Comparison of ENCODE assay signal across 21 cellular contexts in genomic region chr5:65105301-65105700, GRCh38.
DNase-seq lines count a peak whose midpoint lies in the region; ATAC-seq, FAIRE-seq and TF ChIP-seq lines count a peak whose summit lies in the region.
"Had no signal": no experiment of that assay in that cellular context is flagged by ENCODE, and none has a peak within 500 bp of the region (broad histone marks: within the 10 kb centered on the region; RNA-seq: fewer than 3 reads in every experiment).

No MANE protein-coding gene starts in this region.

- in situ Hi-C loops in GM12878 (cut with MboI) = no loop called here

- peak; percentile 37 for ATAC-seq in GM18519 (IDR thresholded peaks at IDR 0.05; ENCODE audit: low FRiP score, unreplicated experiment)
- peak; percentile 33 for ATAC-seq in HG02885 (IDR thresholded peaks at IDR 0.05; ENCODE audit: poor library complexity, unreplicated experiment)
- no peak for ATAC-seq in GM12878
- ATAC-seq in aorta (ENCODE audit: low FRiP score) = no peak
- ATAC-seq: K562; stimulated activated memory B cell treated with anti-CD40 and anti-IgM and Interleukin-4, amounts not matched to agents 10 μg/mL and 1 μg/mL and 100 μg/mL, for 72 hours had no signal

- RAD21 ChIA-PET in GM12878 (lab: Charles Lee; ENCODE audit: unreplicated experiment) = interaction anchor here (1.6 to 6.7 kb wide), 5 partner anchors 9 to 376 kb away, joined by 3 to 102 read pairs (median 22); partner anchors contain the start of gene ADAMTS6

- no peaks in the 10 kb centered on the region for H3K9me3 Mint-ChIP-seq in CD4-positive, alpha-beta memory T cell
- H3K9me3 Mint-ChIP-seq: stimulated activated memory B cell treated with anti-CD40 and anti-IgM and Interleukin-4, amounts not matched to agents 10 μg/mL and 1 μg/mL and 100 μg/mL, for 72 hours had no signal

- TF ChIP-seq CTCF in GM12878 (IDR thresholded peaks at IDR 0.05 in 2 of 3, conservative IDR thresholded peaks at IDR 0.05 in 1 of 3; ENCODE audit: control insufficient read depth in 2 of 3, extremely low read depth in 1 of 3, insufficient read depth in 1 of 3, low read depth in 3 of 3, low read length in 3 of 3) = no peak; a peak in 1 of 6 replicates

- H3K36me3 Mint-ChIP-seq in CD4-positive, alpha-beta memory T cell = no peaks in the 10 kb centered on the region
- H3K36me3 Mint-ChIP-seq: stimulated activated memory B cell treated with anti-CD40 and anti-IgM and Interleukin-4, amounts not matched to agents 10 μg/mL and 1 μg/mL and 100 μg/mL, for 72 hours had no signal

- H3K4me2 ChIP-seq in GM12878 (ENCODE audit: control insufficient read depth, insufficient read depth) = peak overlapping the region; percentile 34

- no peaks in the 10 kb centered on the region for H3K9me3 ChIP-seq in CD4-positive, alpha-beta memory T cell (ENCODE audit: control insufficient read depth in 1 of 2, low read length in 2 of 2)
- H3K9me3 ChIP-seq in GM12878 (replicated peaks; ENCODE audit: control insufficient read depth, insufficient read depth, low read length) (no peaks in the 10 kb centered on the region), aorta (ENCODE audit: control insufficient read depth, low read length) (no peaks in the 10 kb centered on the region)
- H3K9me3 ChIP-seq: ascending aorta had no signal

- H3K79me2 ChIP-seq in GM12878 (ENCODE audit: control insufficient read depth, insufficient read depth, low read length) = no peaks in the 10 kb centered on the region

- TF ChIP-seq POLR2A in GM12878 (IDR thresholded peaks at IDR 0.05; ENCODE audit: low read depth, low read length) = no peak

- BruUV-seq in GM12878 (replicated peaks; lab: Mats Ljungman, UMichigan) = no TSS peak

- H3K4me3 Mint-ChIP-seq in CD4-positive, alpha-beta memory T cell = peak overlapping the region in 5 of 8 donors; percentile 34 to 52 (median 46)
- H3K4me3 Mint-ChIP-seq: stimulated activated memory B cell treated with anti-CD40 and anti-IgM and Interleukin-4, amounts not matched to agents 10 μg/mL and 1 μg/mL and 100 μg/mL, for 72 hours had no signal

- no peak for TF ChIP-seq RAD21 in GM12878 (IDR thresholded peaks at IDR 0.05; ENCODE audit: insufficient read depth, low read depth, low read length)

- H3K9ac ChIP-seq in GM12878 (ENCODE audit: control insufficient read depth, insufficient read depth, low read length) = no peak overlapping the region

- no peak overlapping the region for H3K4me3 ChIP-seq in CD4-positive, alpha-beta memory T cell (ENCODE audit: low read length in 2 of 2)
- H3K4me3 ChIP-seq in GM12878 (no peak overlapping the region), aorta (ENCODE audit: low read length in 2 of 2) (no peak overlapping the region)
- H3K4me3 ChIP-seq: ascending aorta, K562 had no signal

- peaks cover 17 to 48% (median 29%) of the 10 kb centered on the region in 4 donors for H3K4me1 Mint-ChIP-seq in CD4-positive, alpha-beta memory T cell

- no peaks in the 10 kb centered on the region for H3K36me3 ChIP-seq in CD4-positive, alpha-beta memory T cell (ENCODE audit: insufficient read depth, low read length)
- H3K36me3 ChIP-seq in GM12878 (ENCODE audit: control insufficient read depth in 2 of 2, insufficient read depth in 2 of 2, low read length in 1 of 2) (no peaks in the 10 kb centered on the region), aorta (ENCODE audit: control insufficient read depth in 1 of 2, insufficient read depth in 2 of 2, low read length in 1 of 2) (no peaks in the 10 kb centered on the region)
- H3K36me3 ChIP-seq: ascending aorta had no signal

- TF ChIP-seq EP300 in GM12878 (IDR thresholded peaks at IDR 0.05; ENCODE audit: borderline replicate concordance in 1 of 2, control insufficient read depth in 1 of 2, low read depth in 2 of 2, low read length in 2 of 2) = no peak

- POLR2A ChIA-PET in CD4-positive, alpha-beta memory T cell (lab: Charles Lee; ENCODE audit: partially characterized antibody) = no interaction called here
- POLR2A ChIA-PET in GM12878 (lab: Charles Lee) = interaction anchor here (1.1 to 1.2 kb wide), 2 partner anchors 8 to 35 kb away, joined by 3 to 4 read pairs; no protein-coding TSS in a partner anchor

- DNase-seq in CD4-positive, alpha-beta memory T cell = no peak
- DNase-seq in GM12878 (ENCODE audit: low read depth, low spot score) (no peak), NCI-H82 treated with DMSO at 0.1 percent for 48 hours (lab: John Stamatoyannopoulos, UW; ENCODE audit: unreplicated experiment) (no peak), aorta (no peak)
- DNase-seq in stimulated activated CD4-positive, alpha-beta T cell treated with anti-CD3 and anti-CD28 coated beads, Interleukin-1b, Interleukin-23, amount 100 ng/mL, for 48 hours = no peak
- no peak for DNase-seq in effector CD8-positive, alpha-beta T cell (lab: John Stamatoyannopoulos, UW)
- DNase-seq: AML-193; effector CD4-positive, alpha-beta T cell; foreskin fibroblast; kidney; NCI-H1930; NCI-H774; SIG-M5; stimulated activated CD4-positive, alpha-beta T cell treated with anti-CD3 and anti-CD28 coated beads, Interleukin-2, amount 100 ng/mL, for 24 hours had no signal

- CTCF ChIA-PET in CD4-positive, alpha-beta memory T cell (lab: Charles Lee; ENCODE audit: partially characterized antibody) = interaction anchor here (2.7 to 7.8 kb wide), 2 partner anchors 68 to 377 kb away, joined by 16 to 57 read pairs; partner anchors contain the start of gene ADAMTS6
- CTCF ChIA-PET in GM12878 (lab: Yijun Ruan, JAX) = interaction anchor here (1.4 to 6.5 kb wide), 7 partner anchors 11 to 377 kb away, joined by 3 to 58 read pairs (median 7); partner anchors contain the start of gene ADAMTS6

- intact Hi-C loops in CD4-positive, alpha-beta memory T cell (cut with micrococcal nuclease) = no loop called here
- intact Hi-C loops in GM12878 (cut with micrococcal nuclease; ENCODE audit: unreplicated experiment) = loop anchor here (10.0 kb wide), 1 partner anchor 290 kb away; no protein-coding TSS in a partner anchor
- intact Hi-C loops in aorta (cut with DNase I) = loop anchor here (10.0 kb wide), 2 partner anchors 70 to 260 kb away; no protein-coding TSS in a partner anchor

- WGBS in GM12878 (ENCODE audit: insufficient coverage, insufficient replicate concordance, low lambda C conversion rate, missing lambda C conversion rate) = 83% methylated on average over 4 of the region's 4 CpGs
- 96 to 98% methylated on average over 4 of the region's 4 CpGs for WGBS in aorta, 2 donors

- FAIRE-seq in GM12878 (lab: Jason Lieb, UNC) = no peak
- FAIRE-seq: H54, K562, kidney, TTC549 had no signal

- no peaks in the 10 kb centered on the region for H3K27me3 ChIP-seq in CD4-positive, alpha-beta memory T cell (ENCODE audit: insufficient read depth, low read length)
- no peaks in the 10 kb centered on the region for H3K27me3 ChIP-seq in GM12878 (replicated peaks in 1 of 2; ENCODE audit: control insufficient read depth in 2 of 2, insufficient read depth in 2 of 2, low read length in 1 of 2)
- H3K27me3 ChIP-seq in aorta (ENCODE audit: control insufficient read depth in 1 of 2, insufficient read depth in 2 of 2, low read length in 1 of 2) = no peaks in the 10 kb centered on the region
- H3K27me3 ChIP-seq: ascending aorta had no signal

- H3K27me3 Mint-ChIP-seq in CD4-positive, alpha-beta memory T cell = peaks cover 0 to 1% of the 10 kb centered on the region in 2 donors
- H3K27me3 Mint-ChIP-seq: stimulated activated memory B cell treated with anti-CD40 and anti-IgM and Interleukin-4, amounts not matched to agents 10 μg/mL and 1 μg/mL and 100 μg/mL, for 72 hours had no signal

- peak overlapping the region in 2 of 7 donors; percentile 2 to 8 for H3K27ac Mint-ChIP-seq in CD4-positive, alpha-beta memory T cell
- H3K27ac Mint-ChIP-seq: stimulated activated memory B cell treated with anti-CD40 and anti-IgM and Interleukin-4, amounts not matched to agents 10 μg/mL and 1 μg/mL and 100 μg/mL, for 72 hours had no signal

- no peak overlapping the region for H3K27ac ChIP-seq in CD4-positive, alpha-beta memory T cell (ENCODE audit: low read depth, low read length)
- H3K27ac ChIP-seq in GM12878 (ENCODE audit: control insufficient read depth, insufficient read depth) (peak overlapping the region; percentile 50), aorta (ENCODE audit: low read depth in 1 of 2, low read length in 2 of 2) (no peak overlapping the region)
- H3K27ac ChIP-seq: ascending aorta had no signal

- SMC1A ChIA-PET in GM12878 (lab: Charles Lee; ENCODE audit: uncharacterized antibody, unreplicated experiment) = interaction anchor here (1.0 to 7.6 kb wide), 12 partner anchors 10 to 376 kb away, joined by 3 to 73 read pairs (median 10); partner anchors contain the start of gene ADAMTS6

- H2AFZ ChIP-seq in GM12878 (ENCODE audit: control insufficient read depth, low read depth, low read length) = peak overlapping the region; percentile 65

- no peaks in the 10 kb centered on the region for H4K20me1 ChIP-seq in GM12878 (ENCODE audit: control insufficient read depth, insufficient read depth)

- H3K4me1 ChIP-seq in CD4-positive, alpha-beta memory T cell (ENCODE audit: insufficient read depth, low read length) = peaks cover 14% of the 10 kb centered on the region
- H3K4me1 ChIP-seq in GM12878 (ENCODE audit: control insufficient read depth, insufficient read depth, low read length) = peaks cover 28% of the 10 kb centered on the region
- peaks cover 0 to 3% of the 10 kb centered on the region in 2 donors for H3K4me1 ChIP-seq in aorta (ENCODE audit: control insufficient read depth in 1 of 2, insufficient read depth in 2 of 2, low read length in 2 of 2)

TF ChIP-seq in GM12878, 131 proteins besides CTCF, POLR2A, EP300 and RAD21 (continues in another document):
- TF ChIP-seq SIX5 (IDR thresholded peaks at IDR 0.05; ENCODE audit: low read depth, low read length, severe bottlenecking) = no peak

Comparison
In these comparisons a context has a peak if more than half of its experiments do, and no peak if none do; other contexts are left out.
1. ATAC-seq: peak in GM18519 (single experiment) and HG02885 (single experiment); none in GM12878 (single experiment) and aorta (single experiment).